1 cellular context compared by ENCODE assay signal in genomic region chr1:154320882-154321608, GRCh38.
TF ChIP-seq lines count a peak whose summit lies in the region.

Gene AQP10 (plus strand): TSS chr1:154321093. CDS start chr1:154321156, 63 bp downstream.

TF ChIP-seq in GM12878, 131 proteins besides CTCF, POLR2A, EP300 and RAD21 (continued from another document):
- TF ChIP-seq PRDM15 (CRISPR knock-in tag; IDR thresholded peaks at IDR 0.05) (no peak), RBBP5 (conservative IDR thresholded peaks at IDR 0.05) (no peak), POLR2AphosphoS5 (IDR thresholded peaks at IDR 0.05; ENCODE audit: low read length) (no peak), WRNIP1 (IDR thresholded peaks at IDR 0.05; ENCODE audit: borderline replicate concordance, low read depth, low read length) (no peak), SIN3A (IDR thresholded peaks at IDR 0.05; ENCODE audit: low read depth, low read length) (no peak), MEF2B (IDR thresholded peaks at IDR 0.05; ENCODE audit: partially characterized antibody, poor library complexity, severe bottlenecking) (no peak), CHD4 (IDR thresholded peaks at IDR 0.05) (no peak), EED (IDR thresholded peaks at IDR 0.05; ENCODE audit: low read depth) (no peak), TCF7 (IDR thresholded peaks at IDR 0.05; ENCODE audit: borderline replicate concordance) (no peak), ZNF384 (IDR thresholded peaks at IDR 0.05; ENCODE audit: borderline replicate concordance, low read depth, low read length) (no peak), POU2F2 (IDR thresholded peaks at IDR 0.05; ENCODE audit: borderline replicate concordance, low read depth, low read length) (no peak)
